ENCODE assay signal across 1 cellular context in the genomic region with DNA sequence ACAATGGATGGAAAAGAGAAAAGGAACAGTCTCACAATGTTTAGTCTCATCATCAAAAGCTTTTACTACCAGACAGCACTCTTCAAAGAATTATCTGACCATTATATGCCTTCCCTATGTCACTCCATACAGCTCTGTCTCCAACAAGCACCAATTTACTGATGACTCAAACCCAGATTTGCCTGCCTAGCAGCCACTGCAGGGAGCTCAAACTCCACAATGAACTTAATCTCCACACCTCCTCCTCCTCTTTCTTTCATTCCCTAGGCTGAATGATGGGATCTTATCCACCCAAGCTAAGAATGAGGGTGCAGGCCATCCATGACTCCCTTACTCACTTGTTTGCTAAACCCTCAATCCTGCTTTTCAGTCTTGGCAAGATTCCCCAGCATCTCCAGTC.
TF ChIP-seq lines count a peak whose summit lies in the region.

No MANE protein-coding gene starts in this region.

TF ChIP-seq in WTC11, 78 proteins besides CTCF, POLR2A, EP300 and RAD21 (continued from another document):
- TF ChIP-seq, protein P1, sequence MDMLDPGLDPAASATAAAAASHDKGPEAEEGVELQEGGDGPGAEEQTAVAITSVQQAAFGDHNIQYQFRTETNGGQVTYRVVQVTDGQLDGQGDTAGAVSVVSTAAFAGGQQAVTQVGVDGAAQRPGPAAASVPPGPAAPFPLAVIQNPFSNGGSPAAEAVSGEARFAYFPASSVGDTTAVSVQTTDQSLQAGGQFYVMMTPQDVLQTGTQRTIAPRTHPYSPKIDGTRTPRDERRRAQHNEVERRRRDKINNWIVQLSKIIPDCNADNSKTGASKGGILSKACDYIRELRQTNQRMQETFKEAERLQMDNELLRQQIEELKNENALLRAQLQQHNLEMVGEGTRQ (CRISPR knock-in tag; IDR thresholded peaks at IDR 0.05): no peak
- TF ChIP-seq JAZF1 (CRISPR knock-in tag; IDR thresholded peaks at IDR 0.05) (no peak), IRF2 (CRISPR knock-in tag; IDR thresholded peaks at IDR 0.05; ENCODE audit: borderline replicate concordance, low read depth) (no peak), CREB1 (CRISPR knock-in tag; IDR thresholded peaks at IDR 0.05) (no peak), SMAD4 (CRISPR knock-in tag; IDR thresholded peaks at IDR 0.05) (no peak), TEAD4 (CRISPR knock-in tag; IDR thresholded peaks at IDR 0.05) (no peak)
- TF ChIP-seq, protein P2, sequence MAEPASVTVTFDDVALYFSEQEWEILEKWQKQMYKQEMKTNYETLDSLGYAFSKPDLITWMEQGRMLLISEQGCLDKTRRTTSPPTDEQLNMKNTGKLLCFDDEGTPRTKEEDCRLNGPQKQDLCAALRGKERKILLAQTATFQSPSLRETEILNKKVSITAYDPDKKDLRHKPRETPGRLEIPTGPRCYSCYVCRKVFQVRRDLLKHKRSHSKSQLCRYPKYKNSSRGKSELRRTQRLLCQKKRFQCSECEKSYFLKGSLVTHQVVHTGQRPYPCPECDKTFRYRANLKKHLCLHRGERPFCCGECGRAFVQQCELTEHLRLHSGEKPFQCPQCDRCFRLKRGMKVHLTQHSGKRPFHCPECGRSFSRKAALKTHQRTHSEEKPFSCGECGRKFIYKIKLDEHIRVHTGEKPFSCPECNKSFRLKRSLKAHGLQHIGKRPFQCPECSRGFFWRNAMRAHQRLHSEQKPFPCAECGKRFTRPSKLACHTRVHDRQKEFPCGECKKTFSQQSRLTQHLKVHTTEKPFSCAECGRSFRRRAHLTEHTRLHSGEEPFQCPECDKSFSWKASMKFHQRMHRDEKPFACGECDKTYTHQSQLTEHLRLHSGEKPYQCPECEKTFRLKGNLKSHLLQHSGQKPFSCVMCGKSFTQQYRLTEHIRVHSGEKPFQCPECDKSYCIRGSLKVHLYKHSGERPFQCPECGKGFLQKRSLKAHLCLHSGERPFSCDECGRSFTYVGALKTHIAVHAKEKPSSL (CRISPR knock-in tag; conservative IDR thresholded peaks at IDR 0.05): no peak
- TF ChIP-seq, protein P3, sequence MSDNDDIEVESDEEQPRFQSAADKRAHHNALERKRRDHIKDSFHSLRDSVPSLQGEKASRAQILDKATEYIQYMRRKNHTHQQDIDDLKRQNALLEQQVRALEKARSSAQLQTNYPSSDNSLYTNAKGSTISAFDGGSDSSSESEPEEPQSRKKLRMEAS (CRISPR knock-in tag; IDR thresholded peaks at IDR 0.05): no peak
